8 cellular contexts compared by ENCODE assay signal in the genomic region with DNA sequence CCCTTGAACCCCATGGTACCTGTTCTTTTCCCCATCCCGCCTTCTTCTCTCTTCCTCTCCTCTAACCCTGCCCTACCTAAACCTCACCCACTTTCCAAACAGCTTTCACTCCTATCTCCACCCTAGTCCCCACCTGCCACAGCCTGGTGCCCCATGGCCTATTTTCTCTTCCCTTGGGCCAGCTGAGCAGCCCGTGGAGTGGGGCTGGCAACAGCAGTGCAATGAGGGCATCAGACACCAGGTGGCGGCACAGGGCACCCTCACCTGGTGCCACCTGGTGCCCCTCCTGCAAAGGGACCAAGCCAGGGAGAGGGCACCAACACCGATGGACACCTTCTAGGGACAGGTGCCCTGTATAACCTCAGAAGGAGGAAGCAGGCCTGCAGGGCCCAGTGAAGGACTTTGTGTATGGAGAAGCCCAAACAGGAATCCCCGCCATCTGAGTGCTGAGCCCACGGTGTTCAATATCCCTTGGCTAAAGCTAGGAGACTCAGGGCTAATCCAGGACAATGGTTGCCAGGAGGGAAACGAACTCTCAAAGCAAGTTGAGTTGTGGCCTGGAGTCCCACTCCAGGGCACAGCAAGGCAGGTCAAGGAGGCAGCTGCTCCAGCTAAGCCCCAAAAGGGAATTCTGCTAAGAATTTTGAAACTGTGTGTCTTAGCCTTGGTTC. TPM values are rescaled to one million over a fixed set of nuclear protein-coding genes. Genes with fewer than 3 reads are reported as not detected.
DNase-seq lines count a peak whose midpoint lies in the region; ATAC-seq, FAIRE-seq and TF ChIP-seq lines count a peak whose summit lies in the region.

No MANE protein-coding gene starts in this region.

- no peaks in the 10 kb centered on the region for H3K36me3 ChIP-seq in CD4-positive, CD25-positive, alpha-beta regulatory T cell (ENCODE audit: control insufficient read depth, insufficient read depth, low read length)
- no peaks in the 10 kb centered on the region for H3K36me3 ChIP-seq in astrocyte (ENCODE audit: insufficient read depth, low read length)

- peaks cover 60% of the 10 kb centered on the region for H3K27me3 Mint-ChIP-seq in CD4-positive, CD25-positive, alpha-beta regulatory T cell
- H3K27me3 Mint-ChIP-seq in astrocyte (ENCODE audit: low read depth, unreplicated experiment): peaks cover 40% of the 10 kb centered on the region

- no peak overlapping the region for H3K4me3 Mint-ChIP-seq in CD4-positive, CD25-positive, alpha-beta regulatory T cell
- H3K4me3 Mint-ChIP-seq in astrocyte (ENCODE audit: unreplicated experiment): no peak overlapping the region

- peaks cover 0 to 15% (median 3%) of the 10 kb centered on the region in 4 donors for H3K4me1 Mint-ChIP-seq in CD4-positive, CD25-positive, alpha-beta regulatory T cell
- peaks cover 6% of the 10 kb centered on the region for H3K4me1 Mint-ChIP-seq in astrocyte (ENCODE audit: low read depth, unreplicated experiment)

- no peak overlapping the region for H2AFZ ChIP-seq in astrocyte (ENCODE audit: low read depth, low read length)

- H3K9me3 Mint-ChIP-seq in CD4-positive, CD25-positive, alpha-beta regulatory T cell: peaks cover 0 to 2% (median 0%) of the 10 kb centered on the region in 7 donors
- no peaks in the 10 kb centered on the region for H3K9me3 Mint-ChIP-seq in astrocyte (ENCODE audit: unreplicated experiment)

- no peaks in the 10 kb centered on the region for H4K20me1 ChIP-seq in astrocyte (ENCODE audit: insufficient read depth, low read length)

- H3K9ac ChIP-seq in astrocyte (ENCODE audit: low read length): no peak overlapping the region

- H3K36me3 Mint-ChIP-seq in CD4-positive, CD25-positive, alpha-beta regulatory T cell: no peaks in the 10 kb centered on the region
- H3K36me3 Mint-ChIP-seq in astrocyte (ENCODE audit: low read depth, unreplicated experiment): no peaks in the 10 kb centered on the region

- H3K4me3 ChIP-seq in CD4-positive, CD25-positive, alpha-beta regulatory T cell (ENCODE audit: low read depth, low read length): no peak overlapping the region
- no peak overlapping the region for H3K4me3 ChIP-seq in astrocyte (ENCODE audit: insufficient read depth, low read depth, low read length)

- H3K27ac Mint-ChIP-seq in CD4-positive, CD25-positive, alpha-beta regulatory T cell: peak overlapping the region in 1 of 3 donors; percentile 38
- H3K27ac Mint-ChIP-seq in astrocyte (ENCODE audit: unreplicated experiment): no peak overlapping the region

- peak; percentile 32 to 61 (median 39) for DNase-seq in CD4-positive, CD25-positive, alpha-beta regulatory T cell
- DNase-seq in T-helper 2 cell: peak in 4 of 5 experiments; percentile 15 to 41 (median 38)
- no peak for DNase-seq in astrocyte (ENCODE audit: low read depth)
- DNase-seq in left colon: peak; percentile 90 to 91
- DNase-seq in stimulated activated CD8-positive, alpha-beta memory T cell treated with anti-CD3 and anti-CD28 coated beads, Interleukin-2, amount 100 ng/mL, for 1 hour (ENCODE audit: low read depth in 2 of 2): peak; percentile 8 to 35

- intact Hi-C loops in left colon (cut with DNase I, micrococcal nuclease): loop anchor here in 1 of 2 donors (5.0 to 10.0 kb wide), 2 partner anchors 62 to 146 kb away; no protein-coding TSS in a partner anchor

- peaks cover 9% of the 10 kb centered on the region for H3K4me1 ChIP-seq in CD4-positive, CD25-positive, alpha-beta regulatory T cell (ENCODE audit: control insufficient read depth, insufficient read depth, low read length, poor library complexity, severe bottlenecking)
- peaks cover 8% of the 10 kb centered on the region for H3K4me1 ChIP-seq in astrocyte (ENCODE audit: insufficient read depth, low read length)

- peak; percentile 55 to 57 for ATAC-seq in CD4-positive, CD25-positive, alpha-beta regulatory T cell (ENCODE audit: low read depth in 2 of 2)
- ATAC-seq in HG02885 (IDR thresholded peaks at IDR 0.05; ENCODE audit: poor library complexity, unreplicated experiment) (peak; percentile 41), left colon (peak; percentile 77), GM19397 (IDR thresholded peaks at IDR 0.05; ENCODE audit: unreplicated experiment) (no peak), HG02678 (IDR thresholded peaks at IDR 0.05; ENCODE audit: unreplicated experiment) (no peak)

- H3K27me3 ChIP-seq in CD4-positive, CD25-positive, alpha-beta regulatory T cell (ENCODE audit: control insufficient read depth, insufficient read depth, low read length): peaks cover 16% of the 10 kb centered on the region
- peaks cover 11% of the 10 kb centered on the region for H3K27me3 ChIP-seq in astrocyte (ENCODE audit: insufficient read depth, low read length)

- TF ChIP-seq CTCF in astrocyte (IDR thresholded peaks at IDR 0.05; ENCODE audit: insufficient read depth, low read depth, low read length): peak; percentile 47

- H3K79me2 ChIP-seq in astrocyte (ENCODE audit: insufficient read depth, low read length): peaks cover 5% of the 10 kb centered on the region

- H3K4me2 ChIP-seq in astrocyte (ENCODE audit: low read length): no peak overlapping the region

- no peak for FAIRE-seq in astrocyte (lab: Jason Lieb, UNC)

- no peak overlapping the region for H3K27ac ChIP-seq in CD4-positive, CD25-positive, alpha-beta regulatory T cell (ENCODE audit: insufficient read depth, low read length, poor library complexity, severe bottlenecking)
- H3K27ac ChIP-seq in astrocyte (ENCODE audit: low read depth, low read length): no peak overlapping the region

- H3K9me3 ChIP-seq in CD4-positive, CD25-positive, alpha-beta regulatory T cell (ENCODE audit: control insufficient read depth in 2 of 2, low read length in 2 of 2): no peaks in the 10 kb centered on the region
- H3K9me3 ChIP-seq in astrocyte (ENCODE audit: insufficient read depth, low read depth, low read length): no peaks in the 10 kb centered on the region

RNA-seq across cellular contexts. Expression of a gene that starts 4.0 kb away (rescaled TPM):
- total RNA-seq in CD4-positive, CD25-positive, alpha-beta regulatory T cell: 3.3 TPM
- under 1 TPM in 1 of 4 donors, not detected in 3; 0.02 TPM for polyA plus RNA-seq in CD4-positive, CD25-positive, alpha-beta regulatory T cell
- total RNA-seq in astrocyte: 0.41 and 0.55 TPM in 2 replicates
- total RNA-seq in left colon: 100 to 1,000 TPM; 251 to 373 TPM

Comparison
In these comparisons a context has a peak if more than half of its experiments do, and no peak if none do; other contexts are left out.
1. ATAC-seq: peak in CD4-positive, CD25-positive, alpha-beta regulatory T cell (2 of 2), HG02885 (single experiment) and left colon (single experiment); none in GM19397 (single experiment) and HG02678 (single experiment).
2. RNA of a gene that starts 4.0 kb away (total RNA-seq): 251 to 373 TPM in left colon; 3.3 TPM in CD4-positive, CD25-positive, alpha-beta regulatory T cell (single experiment) and 0.41 to 0.55 TPM in astrocyte; every median in the first group is over 10 times any median in the second.